2 cellular contexts compared by ENCODE assay signal in genomic region chr6:9116026-9116425, GRCh38.
TF ChIP-seq lines count a peak whose summit lies in the region.

No MANE protein-coding gene starts in this region.

TF ChIP-seq in HCT116, 20 proteins besides CTCF, POLR2A, EP300 and RAD21 (continued from another document):
- TF ChIP-seq SP1 (IDR thresholded peaks at IDR 0.05; ENCODE audit: low read depth) = no peak

TF ChIP-seq in SK-N-SH, 30 proteins besides CTCF, POLR2A, EP300 and RAD21 (continued from another document):
- no peak for TF ChIP-seq USF2 (IDR thresholded peaks at IDR 0.05; ENCODE audit: borderline replicate concordance, low read depth, low read length)
- no peak for TF ChIP-seq MEF2A (IDR thresholded peaks at IDR 0.05; ENCODE audit: borderline replicate concordance, low read depth)
- TF ChIP-seq MAX (IDR thresholded peaks at IDR 0.05; ENCODE audit: low read depth) = 0 out of 2 replicates have a peak, but pooled peaks have one; percentile 8
- TF ChIP-seq NFIC (IDR thresholded peaks at IDR 0.05; ENCODE audit: borderline replicate concordance) = no peak
- TF ChIP-seq GABPA (IDR thresholded peaks at IDR 0.05; ENCODE audit: low read depth) = peak; percentile 36; the same call in 1 of the 2 replicates
- TF ChIP-seq TAF1 (IDR thresholded peaks at IDR 0.05; ENCODE audit: borderline replicate concordance, low read depth, low read length) = no peak
- TF ChIP-seq SMC3 (IDR thresholded peaks at IDR 0.05; ENCODE audit: low read depth, low read length) = no peak
- TF ChIP-seq RCOR1 (IDR thresholded peaks at IDR 0.05; ENCODE audit: low read length) = no peak
- TF ChIP-seq IRF3 (IDR thresholded peaks at IDR 0.05; ENCODE audit: low read depth, low read length) = no peak
- TF ChIP-seq TEAD4 (IDR thresholded peaks at IDR 0.05; ENCODE audit: borderline replicate concordance, insufficient read depth) = no peak
- peak; percentile 30; the same call in 1 of the 2 replicates for TF ChIP-seq JUND (IDR thresholded peaks at IDR 0.05)
- TF ChIP-seq MXI1 (IDR thresholded peaks at IDR 0.05; ENCODE audit: low read depth, low read length) = no peak
- TF ChIP-seq EZH2phosphoT487 (IDR thresholded peaks at IDR 0.05; ENCODE audit: borderline replicate concordance, low read depth) = no peak
- peak; percentile 19; the same call in 1 of the 2 replicates for TF ChIP-seq ELF1 (IDR thresholded peaks at IDR 0.05)
- TF ChIP-seq PBX3 (IDR thresholded peaks at IDR 0.05) = no peak
- no peak for TF ChIP-seq ZBTB33 (IDR thresholded peaks at IDR 0.05; ENCODE audit: borderline replicate concordance, low read depth)
- TF ChIP-seq GATA2 (CRISPR knock-in tag; IDR thresholded peaks at IDR 0.05) = no peak
- TF ChIP-seq FOSL2 (IDR thresholded peaks at IDR 0.05; ENCODE audit: borderline replicate concordance, low read depth) = peak; percentile 53; the same call in 1 of the 2 replicates
- TF ChIP-seq FOXJ3 (CRISPR knock-in tag; IDR thresholded peaks at IDR 0.05) = no peak
